Comparison of ENCODE assay signal across 1 cellular context in genomic region chr16:58236831-58237230, GRCh38.
TF ChIP-seq lines count a peak whose summit lies in the region.

No MANE protein-coding gene starts in this region.

TF ChIP-seq in K562, 482 proteins besides CTCF, POLR2A, EP300 and RAD21 (continued from another document):
- TF ChIP-seq HINFP (tag; conservative IDR thresholded peaks at IDR 0.05; ENCODE audit: low read depth) (no peak), ASH1L (IDR thresholded peaks at IDR 0.05; ENCODE audit: borderline replicate concordance, low read depth, partially characterized antibody) (no peak), XRCC5 (IDR thresholded peaks at IDR 0.05; ENCODE audit: low read depth, low read length) (no peak), ZNF232 (CRISPR knock-in tag; IDR thresholded peaks at IDR 0.05) (no peak), KLF16 (IDR thresholded peaks at IDR 0.05) (no peak), ZKSCAN8 (CRISPR knock-in tag; IDR thresholded peaks at IDR 0.05) (no peak), KAT8 (IDR thresholded peaks at IDR 0.05; ENCODE audit: low read depth) (no peak), ARID3A (IDR thresholded peaks at IDR 0.05; ENCODE audit: borderline replicate concordance, low read depth, low read length) (no peak), PPARD (CRISPR knock-in tag; IDR thresholded peaks at IDR 0.05) (no peak), KDM4B (IDR thresholded peaks at IDR 0.05; ENCODE audit: borderline replicate concordance in 2 of 2, low read depth in 1 of 2) (no peak), CREBBP (IDR thresholded peaks at IDR 0.05; ENCODE audit: low read depth, low read length) (no peak), NCOA6 (IDR thresholded peaks at IDR 0.05) (no peak), ZBTB26 (CRISPR knock-in tag; IDR thresholded peaks at IDR 0.05) (no peak), SIN3B (IDR thresholded peaks at IDR 0.05; ENCODE audit: low read depth) (no peak)
